In genomic region chr16:68367440-68367839, GRCh38 we compare ENCODE assay signal across 15 cellular contexts.
"Had no signal": no experiment of that assay in that cellular context is flagged by ENCODE, and none has a peak within 500 bp of the region (broad histone marks: within the 10 kb centered on the region; RNA-seq: fewer than 3 reads in every experiment).

No MANE protein-coding gene starts in this region.

- H3K4me1 ChIP-seq: prostate gland had no signal

- DNase-seq: activated effector memory CD4-positive, alpha-beta T cell treated with anti-CD3 and anti-CD28 coated beads, Interleukin-2, amount 50 U/mL, for 16 hours; esophagus squamous epithelium; kidney; left ventricle myocardium superior; natural killer cell; occipital lobe had no signal

- ATAC-seq: right cardiac atrium had no signal

- H3K9me3 ChIP-seq: esophagus squamous epithelium, prostate gland had no signal

- H3K36me3 ChIP-seq: esophagus squamous epithelium, prostate gland had no signal

- H3K4me3 ChIP-seq: coronary artery, esophagus squamous epithelium, prostate gland, skin epidermis had no signal

- FAIRE-seq: kidney had no signal

- H3K27ac Mint-ChIP-seq: activated CD4-positive, alpha-beta T cell treated with anti-CD3 and anti-CD28 coated beads for 36 hours; activated naive CD8-positive, alpha-beta T cell had no signal

- H3K9me3 Mint-ChIP-seq: central memory CD8-positive, alpha-beta T cell; natural killer cell had no signal

- H3K27ac ChIP-seq: coronary artery, esophagus squamous epithelium, prostate gland, skin epidermis, VCaP had no signal

- H3K4me3 Mint-ChIP-seq: activated CD4-positive, alpha-beta T cell treated with anti-CD3 and anti-CD28 coated beads for 36 hours; activated naive CD8-positive, alpha-beta T cell; brain had no signal

- H3K27me3 Mint-ChIP-seq: brain had no signal

- H3K36me3 Mint-ChIP-seq: activated naive CD8-positive, alpha-beta T cell; natural killer cell had no signal
